ENCODE assay signal across 8 cellular contexts in the genomic region with DNA sequence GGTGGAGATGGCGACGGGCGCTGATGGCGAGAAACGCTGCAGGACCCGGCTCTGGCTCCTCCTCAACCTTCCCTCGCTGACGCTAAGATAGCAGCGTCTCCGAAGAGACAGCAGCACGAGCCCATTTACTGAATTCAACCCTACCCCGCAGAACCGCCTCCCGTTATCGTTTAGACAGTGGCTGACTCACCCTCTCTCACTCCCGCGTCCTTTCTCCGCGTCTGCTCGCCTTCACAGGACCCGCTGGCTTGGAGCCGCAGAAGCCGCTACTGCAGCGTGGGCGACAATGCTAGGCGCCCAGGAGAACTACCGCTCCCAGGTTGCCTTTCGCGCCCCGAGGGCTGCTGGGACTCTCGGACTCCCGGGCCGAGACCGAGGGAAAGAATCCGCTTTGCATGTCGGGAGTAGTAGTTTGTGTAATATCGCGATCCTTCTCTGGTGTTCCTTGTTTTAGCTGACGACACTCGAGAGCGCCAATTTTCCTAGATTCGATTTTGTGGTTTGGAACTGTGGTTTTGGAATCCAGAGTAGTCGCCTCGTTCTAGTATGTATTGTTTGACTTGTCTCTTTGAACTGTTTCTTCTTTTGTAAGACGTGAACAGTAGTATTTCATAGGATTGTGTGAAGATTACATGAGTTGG. TPM values are rescaled to one million over a fixed set of nuclear protein-coding genes. Genes with fewer than 3 reads are reported as not detected.
DNase-seq lines count a peak whose midpoint lies in the region; ATAC-seq and TF ChIP-seq lines count a peak whose summit lies in the region.

A gene with protein sequence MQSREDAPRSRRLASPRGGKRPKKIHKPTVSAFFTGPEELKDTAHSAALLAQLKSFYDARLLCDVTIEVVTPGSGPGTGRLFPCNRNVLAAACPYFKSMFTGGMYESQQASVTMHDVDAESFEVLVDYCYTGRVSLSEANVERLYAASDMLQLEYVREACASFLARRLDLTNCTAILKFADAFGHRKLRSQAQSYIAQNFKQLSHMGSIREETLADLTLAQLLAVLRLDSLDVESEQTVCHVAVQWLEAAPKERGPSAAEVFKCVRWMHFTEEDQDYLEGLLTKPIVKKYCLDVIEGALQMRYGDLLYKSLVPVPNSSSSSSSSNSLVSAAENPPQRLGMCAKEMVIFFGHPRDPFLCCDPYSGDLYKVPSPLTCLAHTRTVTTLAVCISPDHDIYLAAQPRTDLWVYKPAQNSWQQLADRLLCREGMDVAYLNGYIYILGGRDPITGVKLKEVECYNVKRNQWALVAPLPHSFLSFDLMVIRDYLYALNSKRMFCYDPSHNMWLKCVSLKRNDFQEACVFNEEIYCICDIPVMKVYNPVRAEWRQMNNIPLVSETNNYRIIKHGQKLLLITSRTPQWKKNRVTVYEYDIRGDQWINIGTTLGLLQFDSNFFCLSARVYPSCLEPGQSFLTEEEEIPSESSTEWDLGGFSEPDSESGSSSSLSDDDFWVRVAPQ (minus strand): TSS at position 291 of the 641 bp plus-strand sequence. CDS start 291 bp downstream, outside the sequence.

- no peaks in the 10 kb centered on the region for H3K27me3 Mint-ChIP-seq in CD14-positive monocyte (ENCODE audit: low read depth in 3 of 3)

- ATAC-seq in GM19395 (IDR thresholded peaks at IDR 0.05; ENCODE audit: unreplicated experiment) (peak; percentile 96), HG03558 (IDR thresholded peaks at IDR 0.05; ENCODE audit: extremely low read depth, unreplicated experiment) (peak; percentile 96)

- H3K4me1 Mint-ChIP-seq in CD14-positive monocyte, result peaks cover 37% of the 10 kb centered on the region

- intact Hi-C loops in CD14-positive monocyte (cut with micrococcal nuclease), result loop anchor here (5.0 kb wide), 4 partner anchors 60 to 360 kb away; a partner anchor contains a TSS

- peak within 1 kb of the TSS; percentile 97 to 99 for H3K4me3 Mint-ChIP-seq in CD14-positive monocyte

- H3K9me3 Mint-ChIP-seq in CD14-positive monocyte, result peaks cover 0 to 9% (median 4%) of the 10 kb centered on the region in 7 donors

- TF ChIP-seq CTCF in CD14-positive monocyte (IDR thresholded peaks at IDR 0.05), result no peak

- DNase-seq in CD14-positive monocyte (ENCODE audit: low spot score) (peak; percentile 94), NCI-H748 (lab: John Stamatoyannopoulos, UW; ENCODE audit: unreplicated experiment) (peak; percentile 98), dedifferentiated amniotic fluid mesenchymal stem cell (ENCODE audit: extremely low spot score) (peak; percentile 100), left kidney (ENCODE audit: low read depth, low spot score) (peak; percentile 99)
- peak; percentile 87 to 94 for DNase-seq in activated CD4-positive, alpha-beta T cell treated with anti-CD3 and anti-CD28 coated beads, Interleukin-2, amount 50 U/mL, for 24 hours (ENCODE audit: low read depth in 1 of 2, low spot score in 1 of 2)
- DNase-seq in stimulated activated CD4-positive, alpha-beta T cell treated with anti-CD3 and anti-CD28 coated beads, Interleukin-1b, Interleukin-23, amount 100 ng/mL, for 48 hours, result peak; percentile 97

- H3K36me3 Mint-ChIP-seq in CD14-positive monocyte, result peaks cover 3 to 5% of the 10 kb centered on the region in 2 donors

- H3K27ac Mint-ChIP-seq in CD14-positive monocyte, result peak within 1 kb of the TSS; percentile 84 to 91 (median 89)

RNA-seq across cellular contexts. Expression of the gene that starts here (rescaled TPM):
- polyA plus RNA-seq in CD14-positive monocyte, result 1 to 10 TPM in 1 of 2 donors, under 1 TPM in 1; 0.54 to 1.2 TPM

Comparison
In these comparisons a context has a peak if more than half of its experiments do, and no peak if none do; other contexts are left out.
1. Peak in every context shown above with its lines: DNase-seq and ATAC-seq.